11 cellular contexts compared by ENCODE assay signal in the genomic region with DNA sequence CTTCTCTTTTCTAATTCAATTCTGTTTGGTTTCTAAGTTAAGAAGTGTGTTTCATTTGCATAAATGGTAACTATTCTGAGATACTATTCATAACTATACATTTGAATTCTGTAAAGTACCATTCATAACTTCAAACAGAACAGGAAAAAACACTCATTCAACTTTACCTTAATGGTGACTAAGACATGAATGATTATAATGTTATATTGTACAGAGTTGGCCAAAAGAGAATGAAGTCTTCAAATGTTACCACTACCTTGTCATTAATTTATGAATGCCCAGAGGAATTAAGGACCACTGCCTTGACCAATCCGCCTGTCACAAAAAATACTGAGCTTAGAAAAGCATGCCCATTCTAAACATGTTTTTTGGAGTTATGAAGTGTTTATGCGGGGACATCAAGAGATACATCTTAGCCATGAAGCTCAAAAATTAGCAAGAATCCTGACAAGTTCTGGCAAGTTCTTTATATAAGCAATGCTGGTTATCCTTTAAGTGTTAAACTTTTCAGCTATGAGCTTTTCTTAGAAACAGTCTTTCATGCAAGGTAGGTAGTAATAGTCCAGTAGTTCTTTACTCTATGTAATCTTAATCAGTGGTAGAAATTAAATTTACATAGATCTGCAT. TPM values are rescaled to one million over a fixed set of nuclear protein-coding genes. Genes with fewer than 3 reads are reported as not detected.
DNase-seq lines count a peak whose midpoint lies in the region; ATAC-seq and TF ChIP-seq lines count a peak whose summit lies in the region.
"Had no signal": no experiment of that assay in that cellular context is flagged by ENCODE, and none has a peak within 500 bp of the region (broad histone marks: within the 10 kb centered on the region; RNA-seq: fewer than 3 reads in every experiment).

No MANE protein-coding gene starts in this region.

- TF ChIP-seq CTCF in left lung (IDR thresholded peaks at IDR 0.05): no peak

- no peak overlapping the region for H3K4me3 ChIP-seq in left lung
- H3K4me3 ChIP-seq: MG63, upper lobe of right lung had no signal

- no peaks in the 10 kb centered on the region for H3K27me3 ChIP-seq in left lung
- H3K27me3 ChIP-seq: MG63, upper lobe of right lung had no signal

- peak overlapping the region in 1 of 2 donors; percentile 25 for H3K27ac ChIP-seq in left lung
- H3K27ac ChIP-seq: upper lobe of right lung had no signal

- H3K36me3 Mint-ChIP-seq in activated T-cell treated with anti-CD3 and anti-CD28 coated beads, Interleukin-2, amount 50 U/mL, for 72 hours (ENCODE audit: insufficient read depth in 2 of 2): peaks cover 4 to 11% of the 10 kb centered on the region in 2 donors
- H3K36me3 Mint-ChIP-seq in activated naive CD8-positive, alpha-beta T cell treated with anti-CD3 and anti-CD28 coated beads, Interleukin-2, amount 50 U/mL, for 24 hours (ENCODE audit: low read depth): peaks cover 10% of the 10 kb centered on the region

- DNase-seq in activated T-cell treated with anti-CD3 and anti-CD28 coated beads, Interleukin-2, amount 50 U/mL, for 72 hours: no peak
- DNase-seq in activated T-cell treated with anti-CD3 and anti-CD28 coated beads, Interleukin-2, amount 50 U/mL, for 48 hours: no peak
- DNase-seq in activated naive CD8-positive, alpha-beta T cell treated with anti-CD3 and anti-CD28 coated beads, Interleukin-2, amount 50 U/mL, for 24 hours: no peak
- no peak for DNase-seq in stimulated activated naive CD8-positive, alpha-beta T cell treated with anti-CD3 and anti-CD28 coated beads, Interleukin-15, Interleukin-2, amounts not matched to agents 100 U/mL and 50 U/mL, for 24 hours
- DNase-seq in left lung: no peak
- DNase-seq: activated gamma-delta T cell, MG63, upper lobe of right lung had no signal

- peaks cover 0 to 13% of the 10 kb centered on the region in 2 donors for H3K36me3 ChIP-seq in left lung
- H3K36me3 ChIP-seq: upper lobe of right lung had no signal

- peaks cover 0 to 92% of the 10 kb centered on the region in 2 donors for H3K4me1 ChIP-seq in left lung

- H3K9me3 ChIP-seq in left lung: no peaks in the 10 kb centered on the region
- H3K9me3 ChIP-seq: MG63, upper lobe of right lung had no signal

- intact Hi-C loops in left lung (cut with DNase I): loop anchor here in 1 of 2 donors (10.0 kb wide), 1 partner anchor 57 kb away; no protein-coding TSS in a partner anchor

- no peaks in the 10 kb centered on the region for H3K27me3 Mint-ChIP-seq in activated T-cell treated with anti-CD3 and anti-CD28 coated beads, Interleukin-2, amount 50 U/mL, for 72 hours (ENCODE audit: low read depth)
- H3K27me3 Mint-ChIP-seq in activated naive CD8-positive, alpha-beta T cell treated with anti-CD3 and anti-CD28 coated beads, Interleukin-2, amount 50 U/mL, for 24 hours: no peaks in the 10 kb centered on the region

- peaks cover 60% of the 10 kb centered on the region for H3K4me1 Mint-ChIP-seq in activated T-cell treated with anti-CD3 and anti-CD28 coated beads, Interleukin-2, amount 50 U/mL, for 72 hours (ENCODE audit: low read depth)
- peaks cover 61% of the 10 kb centered on the region for H3K4me1 Mint-ChIP-seq in activated naive CD8-positive, alpha-beta T cell treated with anti-CD3 and anti-CD28 coated beads, Interleukin-2, amount 50 U/mL, for 24 hours

- ATAC-seq in activated T-cell treated with anti-CD3 and anti-CD28 coated beads, Interleukin-2, amount 50 U/mL, for 72 hours (replicated peaks in 1 of 2): peak; percentile 88 to 90
- ATAC-seq in HG02798 (IDR thresholded peaks at IDR 0.05; ENCODE audit: poor library complexity, unreplicated experiment) (peak; percentile 47), HG03457 (IDR thresholded peaks at IDR 0.05; ENCODE audit: unreplicated experiment) (no peak), left lung (no peak), GM18502 (IDR thresholded peaks at IDR 0.05; ENCODE audit: poor library complexity, unreplicated experiment) (no peak)
- ATAC-seq in activated naive CD8-positive, alpha-beta T cell treated with anti-CD3 and anti-CD28 coated beads, Interleukin-2, amount 50 U/mL, for 24 hours: peak; percentile 85
- peak; percentile 76 for ATAC-seq in stimulated activated naive CD8-positive, alpha-beta T cell treated with anti-CD3 and anti-CD28 coated beads, Interleukin-15, Interleukin-2, amounts not matched to agents 100 U/mL and 50 U/mL, for 24 hours
- ATAC-seq: upper lobe of right lung had no signal

- no peaks in the 10 kb centered on the region for H3K9me3 Mint-ChIP-seq in activated T-cell treated with anti-CD3 and anti-CD28 coated beads, Interleukin-2, amount 50 U/mL, for 72 hours
- no peaks in the 10 kb centered on the region for H3K9me3 Mint-ChIP-seq in activated naive CD8-positive, alpha-beta T cell treated with anti-CD3 and anti-CD28 coated beads, Interleukin-2, amount 50 U/mL, for 24 hours

- peak overlapping the region; percentile 17 to 89 for H3K4me3 Mint-ChIP-seq in activated T-cell treated with anti-CD3 and anti-CD28 coated beads, Interleukin-2, amount 50 U/mL, for 72 hours
- H3K4me3 Mint-ChIP-seq in activated naive CD8-positive, alpha-beta T cell treated with anti-CD3 and anti-CD28 coated beads, Interleukin-2, amount 50 U/mL, for 24 hours: no peak overlapping the region

- peak overlapping the region; percentile 94 for H3K27ac Mint-ChIP-seq in activated T-cell treated with anti-CD3 and anti-CD28 coated beads, Interleukin-2, amount 50 U/mL, for 72 hours
- peak overlapping the region; percentile 55 for H3K27ac Mint-ChIP-seq in activated naive CD8-positive, alpha-beta T cell treated with anti-CD3 and anti-CD28 coated beads, Interleukin-2, amount 50 U/mL, for 24 hours

RNA-seq across cellular contexts. Expression of gene WASF2, which starts 7.9 kb away (rescaled TPM):
- total RNA-seq in activated T-cell treated with anti-CD3 and anti-CD28 coated beads, Interleukin-2, amount 50 U/mL, for 72 hours: 100 to 1,000 TPM; 146 to 197 TPM
- 100 to 1,000 TPM; 108 to 138 TPM for total RNA-seq in left lung

Comparison
In these comparisons a context has a peak if more than half of its experiments do, and no peak if none do; other contexts are left out.
1. ATAC-seq: peak in activated T-cell treated with anti-CD3 and anti-CD28 coated beads, Interleukin-2, amount 50 U/mL, for 72 hours (2 of 2), HG02798 (single experiment), activated naive CD8-positive, alpha-beta T cell treated with anti-CD3 and anti-CD28 coated beads, Interleukin-2, amount 50 U/mL, for 24 hours (single experiment) and stimulated activated naive CD8-positive, alpha-beta T cell treated with anti-CD3 and anti-CD28 coated beads, Interleukin-15, Interleukin-2, amounts not matched to agents 100 U/mL and 50 U/mL, for 24 hours (single experiment); none in HG03457 (single experiment), left lung (single experiment) and GM18502 (single experiment).